ENCODE assay signal across 13 cellular contexts in genomic region chr11:69892237-69892985, GRCh38.
DNase-seq lines count a peak whose midpoint lies in the region; TF ChIP-seq lines count a peak whose summit lies in the region.
"Had no signal": no experiment of that assay in that cellular context is flagged by ENCODE, and none has a peak within 500 bp of the region (broad histone marks: within the 10 kb centered on the region; RNA-seq: fewer than 3 reads in every experiment).

No MANE protein-coding gene starts in this region.

- TF ChIP-seq CTCF in fibroblast of villous mesenchyme (IDR thresholded peaks at IDR 0.05; ENCODE audit: insufficient read depth, low read depth, low read length) = peak; percentile 11
- TF ChIP-seq CTCF in transverse colon (IDR thresholded peaks at IDR 0.05) = no peak

- no peak for TF ChIP-seq EP300 in transverse colon (IDR thresholded peaks at IDR 0.05; ENCODE audit: low read depth)

- DNase-seq in NCI-H1092 treated with DMSO at 0.1 percent for 48 hours (lab: John Stamatoyannopoulos, UW) (peak; percentile 19), NCI-H1092 (lab: John Stamatoyannopoulos, UW) (no peak), OCI-M1 (lab: John Stamatoyannopoulos, UW) (peak; percentile 55), fibroblast of villous mesenchyme (ENCODE audit: low read depth) (no peak), transverse colon (no peak), GM03348 (ENCODE audit: low spot score) (no peak), NCI-H2081 (lab: John Stamatoyannopoulos, UW) (no peak), Ammon's horn (ENCODE audit: low spot score) (no peak)
- DNase-seq: activated B cell treated with CpG ODN at 0.5 μM for 24 hours; activated T-cell treated with anti-CD3 and anti-CD28 coated beads, Interleukin-2, amount 50 U/mL, for 48 hours; NCI-H146 had no signal

- no peak for TF ChIP-seq POLR2A in transverse colon (IDR thresholded peaks at IDR 0.05)

- peaks cover 14 to 34% (median 28%) of the 10 kb centered on the region in 4 donors for H3K4me1 ChIP-seq in transverse colon
- H3K4me1 ChIP-seq: breast epithelium had no signal

- in situ Hi-C loops in transverse colon (cut with MboI; ENCODE audit: low pct_ligation_motif_present in 1 of 4, low pct_unique_long_range_greater_than_20kb in 1 of 4, low sequenced_read_pairs in 3 of 4) = loop anchor here in 1 of 4 donors (25.0 kb wide), 1 partner anchor 180 kb away; the partner anchor contains the start of gene FGF19

- peaks cover 5% of the 10 kb centered on the region for H3K27me3 ChIP-seq in transverse colon
- H3K27me3 ChIP-seq: breast epithelium had no signal

- H3K36me3 ChIP-seq in transverse colon = no peaks in the 10 kb centered on the region
- H3K36me3 ChIP-seq: breast epithelium, tibial nerve had no signal

- peak overlapping the region in 3 of 4 donors; percentile 50 to 60 (median 52) for H3K27ac ChIP-seq in transverse colon
- H3K27ac ChIP-seq: breast epithelium, tibial nerve had no signal

- no peak overlapping the region for H3K4me3 ChIP-seq in fibroblast of villous mesenchyme (ENCODE audit: low read depth, low read length)
- no peak overlapping the region for H3K4me3 ChIP-seq in transverse colon
- H3K4me3 ChIP-seq: breast epithelium, tibial nerve had no signal

- WGBS in transverse colon (ENCODE audit: low coverage in 1 of 2), 2 donors = 40 to 76% methylated on average over 1 to 29 of the region's 29 CpGs

- no peaks in the 10 kb centered on the region for H3K9me3 ChIP-seq in transverse colon
- H3K9me3 ChIP-seq: breast epithelium, tibial nerve had no signal

- intact Hi-C loops in transverse colon (cut with DNase I; ENCODE audit: low total_unique reads) = no loop called here

Comparison
In these comparisons a context has a peak if more than half of its experiments do, and no peak if none do; other contexts are left out.
1. DNase-seq: peak in NCI-H1092 treated with DMSO at 0.1 percent for 48 hours (single experiment) and OCI-M1 (single experiment); none in NCI-H1092 (single experiment), fibroblast of villous mesenchyme (single experiment), transverse colon (single experiment), GM03348 (single experiment), NCI-H2081 (0 of 2) and Ammon's horn (single experiment).